Comparison of ENCODE assay signal across 1 cellular context in genomic region chr14:77554207-77554606, GRCh38.
TF ChIP-seq lines count a peak whose summit lies in the region.

No MANE protein-coding gene starts in this region.

TF ChIP-seq in GM12878, 131 proteins besides CTCF, POLR2A, EP300 and RAD21 (continued from another document and continues in another):
- TF ChIP-seq MYC (IDR thresholded peaks at IDR 0.05; ENCODE audit: insufficient read depth, insufficient read length, insufficient replicate concordance, low read length, severe bottlenecking): no peak
- no peak for TF ChIP-seq E2F4 (IDR thresholded peaks at IDR 0.05; ENCODE audit: low read depth, low read length)
- TF ChIP-seq WRNIP1 (IDR thresholded peaks at IDR 0.05; ENCODE audit: borderline replicate concordance, low read depth, low read length): no peak
- TF ChIP-seq ZNF24 (IDR thresholded peaks at IDR 0.05): no peak
- TF ChIP-seq, protein P1, sequence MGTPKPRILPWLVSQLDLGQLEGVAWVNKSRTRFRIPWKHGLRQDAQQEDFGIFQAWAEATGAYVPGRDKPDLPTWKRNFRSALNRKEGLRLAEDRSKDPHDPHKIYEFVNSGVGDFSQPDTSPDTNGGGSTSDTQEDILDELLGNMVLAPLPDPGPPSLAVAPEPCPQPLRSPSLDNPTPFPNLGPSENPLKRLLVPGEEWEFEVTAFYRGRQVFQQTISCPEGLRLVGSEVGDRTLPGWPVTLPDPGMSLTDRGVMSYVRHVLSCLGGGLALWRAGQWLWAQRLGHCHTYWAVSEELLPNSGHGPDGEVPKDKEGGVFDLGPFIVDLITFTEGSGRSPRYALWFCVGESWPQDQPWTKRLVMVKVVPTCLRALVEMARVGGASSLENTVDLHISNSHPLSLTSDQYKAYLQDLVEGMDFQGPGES (IDR thresholded peaks at IDR 0.05): no peak
- TF ChIP-seq RBBP5 (conservative IDR thresholded peaks at IDR 0.05): no peak
- no peak for TF ChIP-seq PRDM15 (CRISPR knock-in tag; IDR thresholded peaks at IDR 0.05)
- no peak for TF ChIP-seq NFXL1 (IDR thresholded peaks at IDR 0.05; ENCODE audit: borderline replicate concordance)
- TF ChIP-seq SKIL (IDR thresholded peaks at IDR 0.05; ENCODE audit: low read depth, poor library complexity, severe bottlenecking): no peak
- no peak for TF ChIP-seq SMAD5 (IDR thresholded peaks at IDR 0.05; ENCODE audit: low read depth)
- TF ChIP-seq MEF2A (IDR thresholded peaks at IDR 0.05; ENCODE audit: insufficient read depth, low read depth, low read length): 0 out of 2 replicates have a peak, but pooled peaks have one; percentile 57
- TF ChIP-seq NR2C2 (IDR thresholded peaks at IDR 0.05; ENCODE audit: borderline replicate concordance, control insufficient read depth, insufficient read length, low read depth): no peak
- TF ChIP-seq, protein P2, sequence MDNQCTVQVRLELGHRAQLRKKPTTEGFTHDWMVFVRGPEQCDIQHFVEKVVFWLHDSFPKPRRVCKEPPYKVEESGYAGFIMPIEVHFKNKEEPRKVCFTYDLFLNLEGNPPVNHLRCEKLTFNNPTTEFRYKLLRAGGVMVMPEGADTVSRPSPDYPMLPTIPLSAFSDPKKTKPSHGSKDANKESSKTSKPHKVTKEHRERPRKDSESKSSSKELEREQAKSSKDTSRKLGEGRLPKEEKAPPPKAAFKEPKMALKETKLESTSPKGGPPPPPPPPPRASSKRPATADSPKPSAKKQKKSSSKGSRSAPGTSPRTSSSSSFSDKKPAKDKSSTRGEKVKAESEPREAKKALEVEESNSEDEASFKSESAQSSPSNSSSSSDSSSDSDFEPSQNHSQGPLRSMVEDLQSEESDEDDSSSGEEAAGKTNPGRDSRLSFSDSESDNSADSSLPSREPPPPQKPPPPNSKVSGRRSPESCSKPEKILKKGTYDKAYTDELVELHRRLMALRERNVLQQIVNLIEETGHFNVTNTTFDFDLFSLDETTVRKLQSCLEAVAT (IDR thresholded peaks at IDR 0.05): no peak
- TF ChIP-seq TCF3 (IDR thresholded peaks at IDR 0.05; ENCODE audit: borderline replicate concordance, insufficient read depth, low read depth, low read length): no peak
- peak; percentile 40; the same call in 1 of the 2 replicates for TF ChIP-seq EED (IDR thresholded peaks at IDR 0.05; ENCODE audit: low read depth)
- peak; percentile 43; the same call in 1 of the 2 replicates for TF ChIP-seq NFIC (IDR thresholded peaks at IDR 0.05; ENCODE audit: low read depth, low read length)
- TF ChIP-seq CEBPZ (IDR thresholded peaks at IDR 0.05; ENCODE audit: low read depth, low read length): no peak
- no peak for TF ChIP-seq SMARCA5 (IDR thresholded peaks at IDR 0.05)
- no peak for TF ChIP-seq YBX1 (IDR thresholded peaks at IDR 0.05)
- no peak for TF ChIP-seq MTA3 (IDR thresholded peaks at IDR 0.05; ENCODE audit: borderline replicate concordance, low read length)
- TF ChIP-seq ESRRA (IDR thresholded peaks at IDR 0.05; ENCODE audit: low read length): no peak
- no peak for TF ChIP-seq MTA2 (IDR thresholded peaks at IDR 0.05; ENCODE audit: low read depth)
- no peak for TF ChIP-seq FOXM1 (IDR thresholded peaks at IDR 0.05; ENCODE audit: low read depth, low read length)
- TF ChIP-seq KAT2A (conservative IDR thresholded peaks at IDR 0.05; ENCODE audit: control insufficient read depth, low read depth, low read length): no peak
- no peak for TF ChIP-seq FOS (IDR thresholded peaks at IDR 0.05; ENCODE audit: borderline replicate concordance, extremely low read depth, insufficient read length)
- no peak for TF ChIP-seq TARDBP (IDR thresholded peaks at IDR 0.05; ENCODE audit: borderline replicate concordance)
- TF ChIP-seq HDAC2 (IDR thresholded peaks at IDR 0.05): no peak
- no peak for TF ChIP-seq E2F8 (IDR thresholded peaks at IDR 0.05; ENCODE audit: low read depth, partially characterized antibody)
- TF ChIP-seq ATF2 (IDR thresholded peaks at IDR 0.05; ENCODE audit: low read length): 0 out of 2 replicates have a peak, but pooled peaks have one; percentile 11
- no peak; the same call in 1 of the 2 replicates for TF ChIP-seq CREM (IDR thresholded peaks at IDR 0.05; ENCODE audit: low read depth)
- TF ChIP-seq SMAD1 (IDR thresholded peaks at IDR 0.05; ENCODE audit: low read depth, partially characterized antibody): no peak
- TF ChIP-seq SP1 (IDR thresholded peaks at IDR 0.05; ENCODE audit: low read depth, low read length): no peak
- no peak for TF ChIP-seq JUND (IDR thresholded peaks at IDR 0.05; ENCODE audit: low read depth, low read length)
- TF ChIP-seq YY1 (IDR thresholded peaks at IDR 0.05; ENCODE audit: low read depth, low read length): no peak
- TF ChIP-seq SUZ12 (IDR thresholded peaks at IDR 0.05; ENCODE audit: unreplicated experiment): no peak
- TF ChIP-seq ETV6 (conservative IDR thresholded peaks at IDR 0.05 in 1 of 2, IDR thresholded peaks at IDR 0.05 in 1 of 2; ENCODE audit: borderline replicate concordance in 1 of 2, low read depth in 1 of 2): peak in 1 of 2 experiments; percentile 39; a peak in 1 of 4 replicates
- TF ChIP-seq MEF2B (IDR thresholded peaks at IDR 0.05; ENCODE audit: partially characterized antibody, poor library complexity, severe bottlenecking): peak; percentile 50
- TF ChIP-seq RUNX3 (IDR thresholded peaks at IDR 0.05; ENCODE audit: low read length): peak; percentile 52
- no peak for TF ChIP-seq JUNB (IDR thresholded peaks at IDR 0.05)
- no peak for TF ChIP-seq RAD51 (IDR thresholded peaks at IDR 0.05)
- TF ChIP-seq ZNF622 (IDR thresholded peaks at IDR 0.05): no peak
- TF ChIP-seq BCL11A (IDR thresholded peaks at IDR 0.05; ENCODE audit: low read depth, low read length): 0 out of 2 replicates have a peak, but pooled peaks have one; percentile 15
- TF ChIP-seq, protein P3, sequence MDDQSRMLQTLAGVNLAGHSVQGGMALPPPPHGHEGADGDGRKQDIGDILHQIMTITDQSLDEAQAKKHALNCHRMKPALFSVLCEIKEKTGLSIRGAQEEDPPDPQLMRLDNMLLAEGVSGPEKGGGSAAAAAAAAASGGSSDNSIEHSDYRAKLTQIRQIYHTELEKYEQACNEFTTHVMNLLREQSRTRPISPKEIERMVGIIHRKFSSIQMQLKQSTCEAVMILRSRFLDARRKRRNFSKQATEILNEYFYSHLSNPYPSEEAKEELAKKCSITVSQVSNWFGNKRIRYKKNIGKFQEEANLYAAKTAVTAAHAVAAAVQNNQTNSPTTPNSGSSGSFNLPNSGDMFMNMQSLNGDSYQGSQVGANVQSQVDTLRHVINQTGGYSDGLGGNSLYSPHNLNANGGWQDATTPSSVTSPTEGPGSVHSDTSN (IDR thresholded peaks at IDR 0.05; ENCODE audit: insufficient replicate concordance, low read depth, low read length): no peak
- no peak for TF ChIP-seq IRF4 (IDR thresholded peaks at IDR 0.05; ENCODE audit: low read depth, low read length)
- no peak for TF ChIP-seq STAT1 (conservative IDR thresholded peaks at IDR 0.05)
- TF ChIP-seq CREB1 (IDR thresholded peaks at IDR 0.05; ENCODE audit: low read depth): no peak
